1 cellular context compared by ENCODE assay signal in genomic region chr9:128727626-128728248, GRCh38.
TF ChIP-seq lines count a peak whose summit lies in the region.

No MANE protein-coding gene starts in this region.

TF ChIP-seq in HepG2, 621 proteins besides CTCF, POLR2A, EP300 and RAD21:
- TF ChIP-seq IRF2 (CRISPR knock-in tag; IDR thresholded peaks at IDR 0.05), result no peak
- TF ChIP-seq ZNF460 (CRISPR knock-in tag; IDR thresholded peaks at IDR 0.05; ENCODE audit: borderline replicate concordance), result peak; percentile 3; the same call in 1 of the 2 replicates
